Comparison of ENCODE assay signal across 1 cellular context in the genomic region with DNA sequence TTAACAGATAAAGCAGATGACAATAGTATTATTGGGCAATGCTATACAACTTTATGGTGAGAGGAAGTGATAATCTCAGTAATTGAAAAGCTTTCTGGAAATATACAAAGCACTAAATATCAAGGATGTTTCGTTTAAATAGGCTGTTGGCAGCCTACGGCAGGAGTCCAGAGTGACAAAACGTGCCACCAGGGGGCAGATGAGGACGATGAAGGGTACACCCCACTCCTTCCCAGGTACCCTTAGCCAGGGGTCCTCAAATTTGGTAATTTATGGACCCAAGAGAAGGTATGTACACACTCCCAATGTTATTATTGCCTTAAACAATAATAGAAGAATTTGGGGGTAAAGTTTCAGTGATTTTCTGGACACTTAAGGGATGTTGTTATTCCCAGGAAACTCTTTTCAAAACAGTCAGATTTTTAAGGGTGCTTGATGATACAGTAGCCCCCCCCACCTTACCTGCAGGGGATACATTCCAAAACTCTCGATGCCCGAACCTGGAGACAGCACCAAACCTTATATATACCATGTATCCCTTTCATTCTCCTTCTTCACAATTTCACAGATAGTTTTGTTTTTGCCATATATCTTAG.
TF ChIP-seq lines count a peak whose summit lies in the region.

No MANE protein-coding gene starts in this region.

TF ChIP-seq in liver, 16 proteins besides CTCF, POLR2A, EP300 and RAD21 (continued from another document):
- TF ChIP-seq, protein P1, sequence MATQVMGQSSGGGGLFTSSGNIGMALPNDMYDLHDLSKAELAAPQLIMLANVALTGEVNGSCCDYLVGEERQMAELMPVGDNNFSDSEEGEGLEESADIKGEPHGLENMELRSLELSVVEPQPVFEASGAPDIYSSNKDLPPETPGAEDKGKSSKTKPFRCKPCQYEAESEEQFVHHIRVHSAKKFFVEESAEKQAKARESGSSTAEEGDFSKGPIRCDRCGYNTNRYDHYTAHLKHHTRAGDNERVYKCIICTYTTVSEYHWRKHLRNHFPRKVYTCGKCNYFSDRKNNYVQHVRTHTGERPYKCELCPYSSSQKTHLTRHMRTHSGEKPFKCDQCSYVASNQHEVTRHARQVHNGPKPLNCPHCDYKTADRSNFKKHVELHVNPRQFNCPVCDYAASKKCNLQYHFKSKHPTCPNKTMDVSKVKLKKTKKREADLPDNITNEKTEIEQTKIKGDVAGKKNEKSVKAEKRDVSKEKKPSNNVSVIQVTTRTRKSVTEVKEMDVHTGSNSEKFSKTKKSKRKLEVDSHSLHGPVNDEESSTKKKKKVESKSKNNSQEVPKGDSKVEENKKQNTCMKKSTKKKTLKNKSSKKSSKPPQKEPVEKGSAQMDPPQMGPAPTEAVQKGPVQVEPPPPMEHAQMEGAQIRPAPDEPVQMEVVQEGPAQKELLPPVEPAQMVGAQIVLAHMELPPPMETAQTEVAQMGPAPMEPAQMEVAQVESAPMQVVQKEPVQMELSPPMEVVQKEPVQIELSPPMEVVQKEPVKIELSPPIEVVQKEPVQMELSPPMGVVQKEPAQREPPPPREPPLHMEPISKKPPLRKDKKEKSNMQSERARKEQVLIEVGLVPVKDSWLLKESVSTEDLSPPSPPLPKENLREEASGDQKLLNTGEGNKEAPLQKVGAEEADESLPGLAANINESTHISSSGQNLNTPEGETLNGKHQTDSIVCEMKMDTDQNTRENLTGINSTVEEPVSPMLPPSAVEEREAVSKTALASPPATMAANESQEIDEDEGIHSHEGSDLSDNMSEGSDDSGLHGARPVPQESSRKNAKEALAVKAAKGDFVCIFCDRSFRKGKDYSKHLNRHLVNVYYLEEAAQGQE (IDR thresholded peaks at IDR 0.05) = no peak
- no peak for TF ChIP-seq JUND (IDR thresholded peaks at IDR 0.05)
- no peak for TF ChIP-seq YY1 (IDR thresholded peaks at IDR 0.05)
- no peak for TF ChIP-seq FOXA2 (IDR thresholded peaks at IDR 0.05)
